Comparison of ENCODE assay signal across 1 cellular context in the genomic region with DNA sequence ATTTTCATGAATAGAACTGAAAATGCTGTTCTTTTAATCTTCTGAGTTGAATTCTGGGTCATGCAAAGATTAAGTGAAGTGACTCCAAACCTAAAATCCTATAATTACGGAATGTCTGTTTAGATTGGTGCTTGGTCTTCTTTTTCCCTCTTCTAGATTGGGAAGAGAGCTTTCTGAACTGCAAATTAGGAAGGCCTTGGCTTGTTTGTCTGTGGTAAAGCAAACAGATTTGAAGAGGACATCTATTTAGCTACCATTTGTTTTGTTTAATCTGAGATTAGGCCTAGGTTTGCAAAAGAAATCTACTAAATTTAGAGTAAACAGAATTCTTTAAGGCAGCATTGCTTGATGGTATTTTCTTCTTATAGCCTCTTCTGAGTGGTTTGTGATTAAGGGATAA.
TF ChIP-seq lines count a peak whose summit lies in the region.

No MANE protein-coding gene starts in this region.

TF ChIP-seq in HepG2, 621 proteins besides CTCF, POLR2A, EP300 and RAD21 (continued from another document and continues in another):
- TF ChIP-seq, protein P1, sequence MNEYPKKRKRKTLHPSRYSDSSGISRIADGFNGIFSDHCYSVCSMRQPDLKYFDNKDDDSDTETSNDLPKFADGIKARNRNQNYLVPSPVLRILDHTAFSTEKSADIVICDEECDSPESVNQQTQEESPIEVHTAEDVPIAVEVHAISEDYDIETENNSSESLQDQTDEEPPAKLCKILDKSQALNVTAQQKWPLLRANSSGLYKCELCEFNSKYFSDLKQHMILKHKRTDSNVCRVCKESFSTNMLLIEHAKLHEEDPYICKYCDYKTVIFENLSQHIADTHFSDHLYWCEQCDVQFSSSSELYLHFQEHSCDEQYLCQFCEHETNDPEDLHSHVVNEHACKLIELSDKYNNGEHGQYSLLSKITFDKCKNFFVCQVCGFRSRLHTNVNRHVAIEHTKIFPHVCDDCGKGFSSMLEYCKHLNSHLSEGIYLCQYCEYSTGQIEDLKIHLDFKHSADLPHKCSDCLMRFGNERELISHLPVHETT (CRISPR knock-in tag; conservative IDR thresholded peaks at IDR 0.05) = no peak
- no peak for TF ChIP-seq NAIF1 (CRISPR knock-in tag; IDR thresholded peaks at IDR 0.05; ENCODE audit: borderline replicate concordance)
- TF ChIP-seq MED1 (CRISPR knock-in tag; IDR thresholded peaks at IDR 0.05) = peak; percentile 91
- no peak for TF ChIP-seq ZNF589 (CRISPR knock-in tag; conservative IDR thresholded peaks at IDR 0.05)
- TF ChIP-seq NBN (conservative IDR thresholded peaks at IDR 0.05) = no peak
- peak; percentile 77; the same call in 1 of the 2 replicates for TF ChIP-seq MEF2D (CRISPR knock-in tag; IDR thresholded peaks at IDR 0.05)
- TF ChIP-seq, protein P2, sequence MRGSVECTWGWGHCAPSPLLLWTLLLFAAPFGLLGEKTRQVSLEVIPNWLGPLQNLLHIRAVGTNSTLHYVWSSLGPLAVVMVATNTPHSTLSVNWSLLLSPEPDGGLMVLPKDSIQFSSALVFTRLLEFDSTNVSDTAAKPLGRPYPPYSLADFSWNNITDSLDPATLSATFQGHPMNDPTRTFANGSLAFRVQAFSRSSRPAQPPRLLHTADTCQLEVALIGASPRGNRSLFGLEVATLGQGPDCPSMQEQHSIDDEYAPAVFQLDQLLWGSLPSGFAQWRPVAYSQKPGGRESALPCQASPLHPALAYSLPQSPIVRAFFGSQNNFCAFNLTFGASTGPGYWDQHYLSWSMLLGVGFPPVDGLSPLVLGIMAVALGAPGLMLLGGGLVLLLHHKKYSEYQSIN (CRISPR knock-in tag; IDR thresholded peaks at IDR 0.05; ENCODE audit: borderline replicate concordance) = no peak
- TF ChIP-seq, protein P3, sequence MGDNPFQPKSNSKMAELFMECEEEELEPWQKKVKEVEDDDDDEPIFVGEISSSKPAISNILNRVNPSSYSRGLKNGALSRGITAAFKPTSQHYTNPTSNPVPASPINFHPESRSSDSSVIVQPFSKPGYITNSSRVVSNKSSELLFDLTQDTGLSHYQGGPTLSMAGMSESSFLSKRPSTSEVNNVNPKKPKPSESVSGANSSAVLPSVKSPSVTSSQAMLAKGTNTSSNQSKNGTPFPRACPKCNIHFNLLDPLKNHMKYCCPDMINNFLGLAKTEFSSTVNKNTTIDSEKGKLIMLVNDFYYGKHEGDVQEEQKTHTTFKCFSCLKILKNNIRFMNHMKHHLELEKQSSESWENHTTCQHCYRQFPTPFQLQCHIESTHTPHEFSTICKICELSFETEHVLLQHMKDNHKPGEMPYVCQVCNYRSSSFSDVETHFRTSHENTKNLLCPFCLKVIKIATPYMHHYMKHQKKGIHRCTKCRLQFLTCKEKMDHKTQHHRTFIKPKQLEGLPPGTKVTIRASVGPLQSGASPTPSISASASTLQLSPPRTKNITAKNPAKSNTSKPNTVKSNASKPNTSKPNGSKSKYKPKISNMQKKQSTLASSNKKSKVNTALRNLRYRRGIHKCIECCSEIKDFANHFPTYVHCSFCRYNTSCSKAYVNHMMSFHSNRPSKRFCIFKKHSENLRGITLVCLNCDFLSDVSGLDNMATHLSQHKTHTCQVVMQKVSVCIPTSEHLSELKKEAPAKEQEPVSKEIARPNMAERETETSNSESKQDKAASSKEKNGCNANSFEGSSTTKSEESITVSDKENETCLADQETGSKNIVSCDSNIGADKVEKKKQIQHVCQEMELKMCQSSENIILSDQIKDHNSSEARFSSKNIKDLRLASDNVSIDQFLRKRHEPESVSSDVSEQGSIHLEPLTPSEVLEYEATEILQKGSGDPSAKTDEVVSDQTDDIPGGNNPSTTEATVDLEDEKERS (CRISPR knock-in tag; IDR thresholded peaks at IDR 0.05) = no peak
- no peak for TF ChIP-seq ZNF264 (CRISPR knock-in tag; IDR thresholded peaks at IDR 0.05)
- TF ChIP-seq PPARG (CRISPR knock-in tag; conservative IDR thresholded peaks at IDR 0.05) = peak; percentile 32; the same call in 1 of the 2 replicates
- TF ChIP-seq, protein P4, sequence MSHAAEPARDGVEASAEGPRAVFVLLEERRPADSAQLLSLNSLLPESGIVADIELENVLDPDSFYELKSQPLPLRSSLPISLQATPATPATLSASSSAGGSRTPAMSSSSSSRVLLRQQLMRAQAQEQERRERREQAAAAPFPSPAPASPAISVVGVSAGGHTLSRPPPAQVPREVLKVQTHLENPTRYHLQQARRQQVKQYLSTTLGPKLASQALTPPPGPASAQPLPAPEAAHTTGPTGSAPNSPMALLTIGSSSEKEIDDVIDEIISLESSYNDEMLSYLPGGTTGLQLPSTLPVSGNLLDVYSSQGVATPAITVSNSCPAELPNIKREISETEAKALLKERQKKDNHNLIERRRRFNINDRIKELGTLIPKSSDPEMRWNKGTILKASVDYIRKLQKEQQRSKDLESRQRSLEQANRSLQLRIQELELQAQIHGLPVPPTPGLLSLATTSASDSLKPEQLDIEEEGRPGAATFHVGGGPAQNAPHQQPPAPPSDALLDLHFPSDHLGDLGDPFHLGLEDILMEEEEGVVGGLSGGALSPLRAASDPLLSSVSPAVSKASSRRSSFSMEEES (CRISPR knock-in tag; IDR thresholded peaks at IDR 0.05) = no peak
- no peak for TF ChIP-seq ZNF292 (CRISPR knock-in tag; IDR thresholded peaks at IDR 0.05; ENCODE audit: borderline replicate concordance, low read depth)
- TF ChIP-seq ZNF558 (CRISPR knock-in tag; IDR thresholded peaks at IDR 0.05; ENCODE audit: borderline replicate concordance) = no peak
- TF ChIP-seq ZNF672 (CRISPR knock-in tag; IDR thresholded peaks at IDR 0.05) = no peak
- TF ChIP-seq RXRA (CRISPR knock-in tag; IDR thresholded peaks at IDR 0.05) = no peak
- no peak for TF ChIP-seq ZNF749 (CRISPR knock-in tag; IDR thresholded peaks at IDR 0.05; ENCODE audit: borderline replicate concordance)
- TF ChIP-seq NONO (IDR thresholded peaks at IDR 0.05) = no peak
- 0 out of 2 replicates have a peak, but pooled peaks have one; percentile 33 for TF ChIP-seq NONO (CRISPR knock-in tag; conservative IDR thresholded peaks at IDR 0.05)
- TF ChIP-seq CBFB (CRISPR knock-in tag; IDR thresholded peaks at IDR 0.05) = 0 out of 2 replicates have a peak, but pooled peaks have one; percentile 25
- TF ChIP-seq, protein P5, sequence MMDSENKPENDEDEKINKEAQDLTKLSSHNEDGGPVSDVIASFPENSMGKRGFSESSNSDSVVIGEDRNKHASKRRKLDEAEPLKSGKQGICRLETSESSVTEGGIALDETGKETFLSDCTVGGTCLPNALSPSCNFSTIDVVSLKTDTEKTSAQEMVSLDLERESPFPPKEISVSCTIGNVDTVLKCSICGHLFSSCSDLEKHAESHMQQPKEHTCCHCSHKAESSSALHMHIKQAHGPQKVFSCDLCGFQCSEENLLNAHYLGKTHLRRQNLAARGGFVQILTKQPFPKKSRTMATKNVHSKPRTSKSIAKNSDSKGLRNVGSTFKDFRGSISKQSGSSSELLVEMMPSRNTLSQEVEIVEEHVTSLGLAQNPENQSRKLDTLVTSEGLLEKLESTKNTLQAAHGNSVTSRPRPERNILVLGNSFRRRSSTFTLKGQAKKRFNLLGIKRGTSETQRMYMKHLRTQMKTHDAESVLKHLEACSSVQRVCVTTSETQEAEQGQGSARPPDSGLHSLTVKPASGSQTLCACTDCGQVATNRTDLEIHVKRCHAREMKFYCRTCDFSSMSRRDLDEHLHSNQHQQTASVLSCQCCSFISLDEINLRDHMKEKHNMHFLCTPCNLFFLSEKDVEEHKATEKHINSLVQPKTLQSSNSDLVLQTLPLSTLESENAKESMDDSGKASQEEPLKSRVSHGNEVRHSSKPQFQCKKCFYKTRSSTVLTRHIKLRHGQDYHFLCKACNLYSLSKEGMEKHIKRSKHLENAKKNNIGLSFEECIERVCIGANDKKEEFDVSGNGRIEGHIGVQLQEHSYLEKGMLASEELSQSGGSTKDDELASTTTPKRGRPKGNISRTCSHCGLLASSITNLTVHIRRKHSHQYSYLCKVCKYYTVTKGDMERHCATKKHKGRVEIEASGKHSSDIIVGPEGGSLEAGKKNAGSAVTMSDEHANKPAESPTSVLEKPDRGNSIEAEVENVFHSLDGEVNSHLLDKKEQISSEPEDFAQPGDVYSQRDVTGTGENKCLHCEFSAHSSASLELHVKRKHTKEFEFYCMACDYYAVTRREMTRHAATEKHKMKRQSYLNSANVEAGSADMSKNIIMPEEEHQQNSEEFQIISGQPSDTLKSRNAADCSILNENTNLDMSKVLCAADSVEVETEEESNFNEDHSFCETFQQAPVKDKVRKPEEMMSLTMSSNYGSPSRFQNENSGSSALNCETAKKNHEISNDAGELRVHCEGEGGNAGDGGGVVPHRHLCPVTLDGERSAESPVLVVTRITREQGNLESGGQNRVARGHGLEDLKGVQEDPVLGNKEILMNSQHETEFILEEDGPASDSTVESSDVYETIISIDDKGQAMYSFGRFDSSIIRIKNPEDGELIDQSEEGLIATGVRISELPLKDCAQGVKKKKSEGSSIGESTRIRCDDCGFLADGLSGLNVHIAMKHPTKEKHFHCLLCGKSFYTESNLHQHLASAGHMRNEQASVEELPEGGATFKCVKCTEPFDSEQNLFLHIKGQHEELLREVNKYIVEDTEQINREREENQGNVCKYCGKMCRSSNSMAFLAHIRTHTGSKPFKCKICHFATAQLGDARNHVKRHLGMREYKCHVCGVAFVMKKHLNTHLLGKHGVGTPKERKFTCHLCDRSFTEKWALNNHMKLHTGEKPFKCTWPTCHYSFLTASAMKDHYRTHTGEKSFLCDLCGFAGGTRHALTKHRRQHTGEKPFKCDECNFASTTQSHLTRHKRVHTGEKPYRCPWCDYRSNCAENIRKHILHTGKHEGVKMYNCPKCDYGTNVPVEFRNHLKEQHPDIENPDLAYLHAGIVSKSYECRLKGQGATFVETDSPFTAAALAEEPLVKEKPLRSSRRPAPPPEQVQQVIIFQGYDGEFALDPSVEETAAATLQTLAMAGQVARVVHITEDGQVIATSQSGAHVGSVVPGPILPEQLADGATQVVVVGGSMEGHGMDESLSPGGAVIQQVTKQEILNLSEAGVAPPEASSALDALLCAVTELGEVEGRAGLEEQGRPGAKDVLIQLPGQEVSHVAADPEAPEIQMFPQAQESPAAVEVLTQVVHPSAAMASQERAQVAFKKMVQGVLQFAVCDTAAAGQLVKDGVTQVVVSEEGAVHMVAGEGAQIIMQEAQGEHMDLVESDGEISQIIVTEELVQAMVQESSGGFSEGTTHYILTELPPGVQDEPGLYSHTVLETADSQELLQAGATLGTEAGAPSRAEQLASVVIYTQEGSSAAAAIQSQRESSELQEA (CRISPR knock-in tag; IDR thresholded peaks at IDR 0.05; ENCODE audit: not compliant biosample characterization) = no peak
- no peak for TF ChIP-seq ZNF224 (CRISPR knock-in tag; IDR thresholded peaks at IDR 0.05)
- TF ChIP-seq BCL6 (CRISPR knock-in tag; IDR thresholded peaks at IDR 0.05) = peak; percentile 64
- no peak for TF ChIP-seq SETDB1 (CRISPR knock-in tag; IDR thresholded peaks at IDR 0.05; ENCODE audit: borderline replicate concordance)
- peak; percentile 79; the same call in 1 of the 2 replicates for TF ChIP-seq SOX5 (CRISPR knock-in tag; IDR thresholded peaks at IDR 0.05; ENCODE audit: borderline replicate concordance)
- no peak for TF ChIP-seq KLF15 (CRISPR knock-in tag; IDR thresholded peaks at IDR 0.05; ENCODE audit: borderline replicate concordance)
- TF ChIP-seq ATF1 (CRISPR knock-in tag; IDR thresholded peaks at IDR 0.05) = 0 out of 2 replicates have a peak, but pooled peaks have one; percentile 10
- no peak for TF ChIP-seq CEBPB (IDR thresholded peaks at IDR 0.05; ENCODE audit: borderline replicate concordance, low read depth, low read length)
- TF ChIP-seq SIN3A (IDR thresholded peaks at IDR 0.05; ENCODE audit: borderline replicate concordance, low read depth, low read length) = no peak
- TF ChIP-seq, protein P6, sequence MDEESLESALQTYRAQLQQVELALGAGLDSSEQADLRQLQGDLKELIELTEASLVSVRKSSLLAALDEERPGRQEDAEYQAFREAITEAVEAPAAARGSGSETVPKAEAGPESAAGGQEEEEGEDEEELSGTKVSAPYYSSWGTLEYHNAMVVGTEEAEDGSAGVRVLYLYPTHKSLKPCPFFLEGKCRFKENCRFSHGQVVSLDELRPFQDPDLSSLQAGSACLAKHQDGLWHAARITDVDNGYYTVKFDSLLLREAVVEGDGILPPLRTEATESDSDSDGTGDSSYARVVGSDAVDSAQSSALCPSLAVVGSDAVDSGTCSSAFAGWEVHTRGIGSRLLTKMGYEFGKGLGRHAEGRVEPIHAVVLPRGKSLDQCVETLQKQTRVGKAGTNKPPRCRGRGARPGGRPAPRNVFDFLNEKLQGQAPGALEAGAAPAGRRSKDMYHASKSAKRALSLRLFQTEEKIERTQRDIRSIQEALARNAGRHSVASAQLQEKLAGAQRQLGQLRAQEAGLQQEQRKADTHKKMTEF (CRISPR knock-in tag; IDR thresholded peaks at IDR 0.05) = peak; percentile 61; the same call in 1 of the 2 replicates
- TF ChIP-seq, protein P7, sequence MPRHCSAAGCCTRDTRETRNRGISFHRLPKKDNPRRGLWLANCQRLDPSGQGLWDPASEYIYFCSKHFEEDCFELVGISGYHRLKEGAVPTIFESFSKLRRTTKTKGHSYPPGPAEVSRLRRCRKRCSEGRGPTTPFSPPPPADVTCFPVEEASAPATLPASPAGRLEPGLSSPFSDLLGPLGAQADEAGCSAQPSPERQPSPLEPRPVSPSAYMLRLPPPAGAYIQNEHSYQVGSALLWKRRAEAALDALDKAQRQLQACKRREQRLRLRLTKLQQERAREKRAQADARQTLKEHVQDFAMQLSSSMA (CRISPR knock-in tag; IDR thresholded peaks at IDR 0.05) = no peak
- no peak for TF ChIP-seq ZNF207 (IDR thresholded peaks at IDR 0.05; ENCODE audit: borderline replicate concordance)
- TF ChIP-seq, protein P8, sequence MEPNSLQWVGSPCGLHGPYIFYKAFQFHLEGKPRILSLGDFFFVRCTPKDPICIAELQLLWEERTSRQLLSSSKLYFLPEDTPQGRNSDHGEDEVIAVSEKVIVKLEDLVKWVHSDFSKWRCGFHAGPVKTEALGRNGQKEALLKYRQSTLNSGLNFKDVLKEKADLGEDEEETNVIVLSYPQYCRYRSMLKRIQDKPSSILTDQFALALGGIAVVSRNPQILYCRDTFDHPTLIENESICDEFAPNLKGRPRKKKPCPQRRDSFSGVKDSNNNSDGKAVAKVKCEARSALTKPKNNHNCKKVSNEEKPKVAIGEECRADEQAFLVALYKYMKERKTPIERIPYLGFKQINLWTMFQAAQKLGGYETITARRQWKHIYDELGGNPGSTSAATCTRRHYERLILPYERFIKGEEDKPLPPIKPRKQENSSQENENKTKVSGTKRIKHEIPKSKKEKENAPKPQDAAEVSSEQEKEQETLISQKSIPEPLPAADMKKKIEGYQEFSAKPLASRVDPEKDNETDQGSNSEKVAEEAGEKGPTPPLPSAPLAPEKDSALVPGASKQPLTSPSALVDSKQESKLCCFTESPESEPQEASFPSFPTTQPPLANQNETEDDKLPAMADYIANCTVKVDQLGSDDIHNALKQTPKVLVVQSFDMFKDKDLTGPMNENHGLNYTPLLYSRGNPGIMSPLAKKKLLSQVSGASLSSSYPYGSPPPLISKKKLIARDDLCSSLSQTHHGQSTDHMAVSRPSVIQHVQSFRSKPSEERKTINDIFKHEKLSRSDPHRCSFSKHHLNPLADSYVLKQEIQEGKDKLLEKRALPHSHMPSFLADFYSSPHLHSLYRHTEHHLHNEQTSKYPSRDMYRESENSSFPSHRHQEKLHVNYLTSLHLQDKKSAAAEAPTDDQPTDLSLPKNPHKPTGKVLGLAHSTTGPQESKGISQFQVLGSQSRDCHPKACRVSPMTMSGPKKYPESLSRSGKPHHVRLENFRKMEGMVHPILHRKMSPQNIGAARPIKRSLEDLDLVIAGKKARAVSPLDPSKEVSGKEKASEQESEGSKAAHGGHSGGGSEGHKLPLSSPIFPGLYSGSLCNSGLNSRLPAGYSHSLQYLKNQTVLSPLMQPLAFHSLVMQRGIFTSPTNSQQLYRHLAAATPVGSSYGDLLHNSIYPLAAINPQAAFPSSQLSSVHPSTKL (CRISPR knock-in tag; IDR thresholded peaks at IDR 0.05) = peak; percentile 93
- no peak for TF ChIP-seq MTA3 (CRISPR knock-in tag; IDR thresholded peaks at IDR 0.05)
- TF ChIP-seq, protein P9, sequence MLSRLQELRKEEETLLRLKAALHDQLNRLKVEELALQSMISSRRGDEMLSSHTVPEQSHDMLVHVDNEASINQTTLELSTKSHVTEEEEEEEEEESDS (CRISPR knock-in tag; IDR thresholded peaks at IDR 0.05; ENCODE audit: borderline replicate concordance) = no peak
- no peak for TF ChIP-seq FOXP1 (IDR thresholded peaks at IDR 0.05)
- peak; percentile 89 for TF ChIP-seq FOXP1 (CRISPR knock-in tag; IDR thresholded peaks at IDR 0.05)
